ENCODE assay signal across 16 cellular contexts in genomic region chr17:73371285-73371684, GRCh38. TPM values are rescaled to one million over a fixed set of nuclear protein-coding genes. Genes with fewer than 3 reads are reported as not detected.
DNase-seq lines count a peak whose midpoint lies in the region; ATAC-seq, FAIRE-seq and TF ChIP-seq lines count a peak whose summit lies in the region.
"Had no signal": no experiment of that assay in that cellular context is flagged by ENCODE, and none has a peak within 500 bp of the region (broad histone marks: within the 10 kb centered on the region; RNA-seq: fewer than 3 reads in every experiment).

No MANE protein-coding gene starts in this region.

- dilution Hi-C loops in IMR-90 (cut with HindIII; ENCODE audit: low sequenced_read_pairs, unreplicated experiment): no loop called here

- H3K4me3 ChIP-seq in IMR-90 (ENCODE audit: insufficient read depth, low read depth, low read length) (no peak overlapping the region), bronchial epithelial cell (ENCODE audit: low read depth, low read length) (no peak overlapping the region), neural progenitor cell (no peak overlapping the region)
- H3K4me3 ChIP-seq: dorsolateral prefrontal cortex had no signal

- no peak overlapping the region for H3K4ac ChIP-seq in IMR-90 (ENCODE audit: low read depth, low read length)

- no peaks in the 10 kb centered on the region for H3K79me2 ChIP-seq in neural progenitor cell (ENCODE audit: low read depth)

- H3K18ac ChIP-seq in IMR-90 (ENCODE audit: low read depth, low read length): no peak overlapping the region

- peaks cover 4% of the 10 kb centered on the region for H3F3A ChIP-seq in neural progenitor cell (ENCODE audit: low read depth)

- H2BK15ac ChIP-seq in IMR-90 (ENCODE audit: low read depth, low read length): no peak overlapping the region

- no peak overlapping the region for H2BK5ac ChIP-seq in IMR-90 (ENCODE audit: low read depth, low read length, poor library complexity, severe bottlenecking)

- peak overlapping the region; percentile 3 for H3K4me3 Mint-ChIP-seq in neural progenitor cell
- H3K4me3 Mint-ChIP-seq in stimulated activated memory B cell treated with anti-CD40 and anti-IgM and Interleukin-4, amounts not matched to agents 10 μg/mL and 1 μg/mL and 100 μg/mL, for 72 hours: no peak overlapping the region
- H3K4me3 Mint-ChIP-seq: activated naive CD8-positive, alpha-beta T cell; memory B cell; stimulated activated naive CD8-positive, alpha-beta T cell treated with anti-CD3 and anti-CD28 coated beads, Interleukin-15, amount 100 ng/mL, for 72 hours had no signal

- POLR2A ChIA-PET in IMR-90 (lab: Charles Lee; ENCODE audit: unreplicated experiment) (no interaction called here), GM10248 (lab: Yijun Ruan, JAX) (no interaction called here)

- ATAC-seq in IMR-90 (ENCODE audit: low read depth): peak; percentile 64
- ATAC-seq in stimulated activated memory B cell treated with anti-CD40 and anti-IgM and Interleukin-4, amounts not matched to agents 10 μg/mL and 1 μg/mL and 100 μg/mL, for 72 hours: no peak
- ATAC-seq: Panc1; stimulated activated naive CD8-positive, alpha-beta T cell treated with anti-CD3 and anti-CD28 coated beads, Interleukin-15, amount 100 ng/mL, for 72 hours had no signal

- peaks cover 23% of the 10 kb centered on the region for H3K36me3 Mint-ChIP-seq in neural progenitor cell
- H3K36me3 Mint-ChIP-seq in stimulated activated memory B cell treated with anti-CD40 and anti-IgM and Interleukin-4, amounts not matched to agents 10 μg/mL and 1 μg/mL and 100 μg/mL, for 72 hours: peaks cover 6% of the 10 kb centered on the region
- H3K36me3 Mint-ChIP-seq: activated naive CD8-positive, alpha-beta T cell had no signal

- no peak for TF ChIP-seq POLR2A in IMR-90 (IDR thresholded peaks at IDR 0.05; ENCODE audit: low read depth, low read length)

- no peak overlapping the region for H4K5ac ChIP-seq in IMR-90 (ENCODE audit: low read depth, low read length)

- H3K9ac ChIP-seq in IMR-90 (ENCODE audit: low read depth, low read length): no peak overlapping the region
- no peak overlapping the region for H3K9ac ChIP-seq in neural progenitor cell

- H3K56ac ChIP-seq in IMR-90 (ENCODE audit: extremely low read depth, insufficient read depth, low read length): no peak overlapping the region

- no peak overlapping the region; the same call in 1 of the 2 replicates for H2BK20ac ChIP-seq in IMR-90 (ENCODE audit: low read depth, low read length)

- no TSS peak for BruUV-seq in IMR-90 (replicated peaks; lab: Mats Ljungman, UMichigan)

- no peak overlapping the region for H2AK5ac ChIP-seq in IMR-90 (ENCODE audit: low read depth, low read length)

- no peak for TF ChIP-seq RAD21 in IMR-90 (IDR thresholded peaks at IDR 0.05; ENCODE audit: low read length)

- H4K20me1 ChIP-seq in IMR-90 (ENCODE audit: insufficient read depth, low read length) (no peaks in the 10 kb centered on the region), neural progenitor cell (ENCODE audit: low read depth) (peaks cover 4% of the 10 kb centered on the region)

- intact Hi-C loops in IMR-90 (cut with micrococcal nuclease): loop anchor here (5.0 kb wide), 2 partner anchors 644 to 806 kb away; no protein-coding TSS in a partner anchor

- no peak overlapping the region for H2BK120ac ChIP-seq in IMR-90 (ENCODE audit: low read depth, low read length)

- H2AK9ac ChIP-seq in IMR-90 (replicated peaks; ENCODE audit: low read depth, low read length, poor library complexity): peak overlapping the region; percentile 84

- peaks cover 20% of the 10 kb centered on the region for H3K27me3 ChIP-seq in IMR-90 (ENCODE audit: control insufficient read depth, insufficient read depth, low read length)
- no peaks in the 10 kb centered on the region for H3K27me3 ChIP-seq in bronchial epithelial cell (ENCODE audit: control insufficient read depth, insufficient read depth, low read length)
- no peaks in the 10 kb centered on the region for H3K27me3 ChIP-seq in neural progenitor cell
- H3K27me3 ChIP-seq: dorsolateral prefrontal cortex had no signal

- H2AFZ ChIP-seq in IMR-90 (replicated peaks; ENCODE audit: low read length, poor library complexity) (peak overlapping the region; percentile 1), neural progenitor cell (replicated peaks) (no peak overlapping the region)

- H3K4me2 ChIP-seq in IMR-90 (ENCODE audit: low read depth, low read length): no peak overlapping the region
- no peak overlapping the region for H3K4me2 ChIP-seq in neural progenitor cell

- H3K36me3 ChIP-seq in IMR-90 (ENCODE audit: control insufficient read depth, insufficient read depth, low read length): no peaks in the 10 kb centered on the region
- H3K36me3 ChIP-seq in bronchial epithelial cell (ENCODE audit: control insufficient read depth, insufficient read depth, low read length): peaks cover 2% of the 10 kb centered on the region
- no peaks in the 10 kb centered on the region for H3K36me3 ChIP-seq in neural progenitor cell

- H3K79me1 ChIP-seq in IMR-90 (ENCODE audit: low read depth in 1 of 2, low read length in 2 of 2): no peaks in the 10 kb centered on the region

- H4K8ac ChIP-seq in IMR-90 (ENCODE audit: low read depth in 2 of 2, low read length in 2 of 2): no peak overlapping the region

- DNase-seq in COLO829 (ENCODE audit: low spot score) (peak; percentile 36), IMR-90 (peak; percentile 92), bronchial epithelial cell (ENCODE audit: low read depth) (peak; percentile 72), neural progenitor cell (ENCODE audit: low spot score) (no peak), GM10248 (ENCODE audit: extremely low spot score) (no peak), NCI-H1105 (lab: John Stamatoyannopoulos, UW) (no peak), SIG-M5 (lab: John Stamatoyannopoulos, UW) (no peak)
- DNase-seq: dorsolateral prefrontal cortex; hypothalamus; posterior cingulate gyrus; stimulated activated CD4-positive, alpha-beta T cell treated with anti-CD3 and anti-CD28 coated beads, Interleukin-4, amount 100 ng/mL, for 24 hours; stimulated activated naive CD8-positive, alpha-beta T cell treated with anti-CD3 and anti-CD28 coated beads, Interleukin-15, amount 100 ng/mL, for 72 hours had no signal

- CTCF ChIA-PET in IMR-90 (lab: Yijun Ruan, JAX) (interaction anchor here (0.6 to 2.8 kb wide), 5 partner anchors 12 to 129 kb away, joined by 3 to 37 read pairs (median 5); no protein-coding TSS in a partner anchor), GM10248 (lab: Yijun Ruan, JAX) (interaction anchor here (1.4 to 13.4 kb wide), 11 partner anchors 16 to 813 kb away, joined by 5 to 220 read pairs (median 19); partner anchors contain the start of gene CPSF4L)

- no peaks in the 10 kb centered on the region for H3K9me1 ChIP-seq in IMR-90 (ENCODE audit: insufficient read depth, low read length)

- no peak for FAIRE-seq in bronchial epithelial cell (lab: Jason Lieb, UNC)

- in situ Hi-C loops in IMR-90 (cut with MboI; ENCODE audit: low sequenced_read_pairs): loop anchor here (5.0 to 25.0 kb wide), 4 partner anchors 64 to 784 kb away; no protein-coding TSS in a partner anchor

- 10% methylated on average over 6 of the region's 6 CpGs; no CpG with 5 or more reads in 1 of the 2 experiments for WGBS in IMR-90 (ENCODE audit: extremely low coverage in 2 of 2, insufficient read length in 1 of 2), 2 experiments

- H3K27ac Mint-ChIP-seq in neural progenitor cell: no peak overlapping the region
- H3K27ac Mint-ChIP-seq in stimulated activated memory B cell treated with anti-CD40 and anti-IgM and Interleukin-4, amounts not matched to agents 10 μg/mL and 1 μg/mL and 100 μg/mL, for 72 hours: no peak overlapping the region
- H3K27ac Mint-ChIP-seq: activated naive CD8-positive, alpha-beta T cell; memory B cell had no signal

- no peak overlapping the region for H3K23ac ChIP-seq in IMR-90 (ENCODE audit: low read depth, low read length)

- H3K9me3 ChIP-seq in IMR-90 (ENCODE audit: control insufficient read depth, insufficient read depth, low read length): no peaks in the 10 kb centered on the region
- no peaks in the 10 kb centered on the region for H3K9me3 ChIP-seq in neural progenitor cell (ENCODE audit: low read depth)

- H3K4me1 Mint-ChIP-seq in neural progenitor cell: peaks cover 14% of the 10 kb centered on the region
- peaks cover 5% of the 10 kb centered on the region for H3K4me1 Mint-ChIP-seq in stimulated activated memory B cell treated with anti-CD40 and anti-IgM and Interleukin-4, amounts not matched to agents 10 μg/mL and 1 μg/mL and 100 μg/mL, for 72 hours
- H3K4me1 Mint-ChIP-seq: stimulated activated naive CD8-positive, alpha-beta T cell treated with anti-CD3 and anti-CD28 coated beads, Interleukin-15, amount 100 ng/mL, for 72 hours had no signal

- H3K27ac ChIP-seq in IMR-90 (ENCODE audit: insufficient read depth, low read length): no peak overlapping the region
- H3K27ac ChIP-seq in neural progenitor cell: no peak overlapping the region
- H3K27ac ChIP-seq: dorsolateral prefrontal cortex had no signal

- no peak overlapping the region for H4K91ac ChIP-seq in IMR-90 (ENCODE audit: insufficient read depth, low read depth, low read length)

- peaks cover 11% of the 10 kb centered on the region for H3K27me3 Mint-ChIP-seq in neural progenitor cell (ENCODE audit: insufficient read depth, low read depth)
- no peaks in the 10 kb centered on the region for H3K27me3 Mint-ChIP-seq in stimulated activated memory B cell treated with anti-CD40 and anti-IgM and Interleukin-4, amounts not matched to agents 10 μg/mL and 1 μg/mL and 100 μg/mL, for 72 hours
- H3K27me3 Mint-ChIP-seq: activated naive CD8-positive, alpha-beta T cell; memory B cell had no signal

- no peaks in the 10 kb centered on the region for H3K9me3 Mint-ChIP-seq in neural progenitor cell
- no peaks in the 10 kb centered on the region for H3K9me3 Mint-ChIP-seq in stimulated activated memory B cell treated with anti-CD40 and anti-IgM and Interleukin-4, amounts not matched to agents 10 μg/mL and 1 μg/mL and 100 μg/mL, for 72 hours
- H3K9me3 Mint-ChIP-seq: memory B cell; stimulated activated naive CD8-positive, alpha-beta T cell treated with anti-CD3 and anti-CD28 coated beads, Interleukin-15, amount 100 ng/mL, for 72 hours had no signal

- TF ChIP-seq CTCF in IMR-90 (conservative IDR thresholded peaks at IDR 0.05; ENCODE audit: low read depth, low read length) (no peak), bronchial epithelial cell (IDR thresholded peaks at IDR 0.05; ENCODE audit: insufficient read depth, low read length, severe bottlenecking) (no peak), neural progenitor cell (IDR thresholded peaks at IDR 0.05) (no peak), GM10248 (IDR thresholded peaks at IDR 0.05; ENCODE audit: control extremely low read depth, extremely low read depth, low read depth, missing control alignments) (no peak)

- H3K4me1 ChIP-seq in IMR-90 (ENCODE audit: control insufficient read depth, insufficient read depth, low read length) (peaks cover 2% of the 10 kb centered on the region; the same call in 1 of the 2 replicates), neural progenitor cell (peaks cover 3% of the 10 kb centered on the region)

- H3K14ac ChIP-seq in IMR-90 (replicated peaks; ENCODE audit: low read depth, low read length): no peak overlapping the region

RNA-seq across cellular contexts. Expression of gene CDC42EP4, which starts 59.5 kb away (rescaled TPM):
- total RNA-seq in IMR-90 (2012; rRNA removed) (14.3 and 16.1 TPM in 2 replicates), bronchial epithelial cell (16.8 and 29.3 TPM in 2 replicates), neural progenitor cell (ENCODE audit: low replicate concordance) (10.8 and 28.9 TPM in 2 replicates)
- polyA plus RNA-seq in IMR-90 (2012; rRNA removed): 25.6 and 25.8 TPM in 2 replicates
- 15.5 and 25.9 TPM in 2 replicates for polyA plus RNA-seq in IMR-90 (2012; cell fraction: cytosol; rRNA removed)
- 8.9 and 13.7 TPM in 2 replicates for polyA plus RNA-seq in IMR-90 (2012; cell fraction: nucleus; rRNA removed; ENCODE audit: low replicate concordance)

Comparison
In these comparisons a context has a peak if more than half of its experiments do, and no peak if none do; other contexts are left out.
1. DNase-seq: peak in COLO829 (single experiment), IMR-90 (single experiment) and bronchial epithelial cell (single experiment); none in neural progenitor cell (single experiment), GM10248 (single experiment), NCI-H1105 (single experiment) and SIG-M5 (single experiment).